ENCODE assay signal across 21 cellular contexts in genomic region chr5:168530751-168531150, GRCh38. TPM values are rescaled to one million over a fixed set of nuclear protein-coding genes. Genes with fewer than 3 reads are reported as not detected.
DNase-seq lines count a peak whose midpoint lies in the region; ATAC-seq and TF ChIP-seq lines count a peak whose summit lies in the region.
"Had no signal": no experiment of that assay in that cellular context is flagged by ENCODE, and none has a peak within 500 bp of the region (broad histone marks: within the 10 kb centered on the region; RNA-seq: fewer than 3 reads in every experiment).

No MANE protein-coding gene starts in this region.

- TF ChIP-seq CTCF in SK-N-SH (IDR thresholded peaks at IDR 0.05) (no peak), HFFc6 (IDR thresholded peaks at IDR 0.05) (no peak), endodermal cell (conservative IDR thresholded peaks at IDR 0.05) (no peak), neural progenitor cell (IDR thresholded peaks at IDR 0.05) (no peak)

- H3K9me3 ChIP-seq in SK-N-SH (no peaks in the 10 kb centered on the region), endodermal cell (ENCODE audit: control insufficient read depth, low read length) (no peaks in the 10 kb centered on the region), neural progenitor cell (ENCODE audit: low read depth) (no peaks in the 10 kb centered on the region), SJCRH30 (replicated peaks) (no peaks in the 10 kb centered on the region)

- TF ChIP-seq RAD21 in SK-N-SH (IDR thresholded peaks at IDR 0.05; ENCODE audit: low read length), result no peak

- H3F3A ChIP-seq in SK-N-SH (replicated peaks; ENCODE audit: insufficient read depth) (no peaks in the 10 kb centered on the region), neural progenitor cell (ENCODE audit: low read depth) (peaks cover 10% of the 10 kb centered on the region)

- H3K9me3 Mint-ChIP-seq in HFFc6 (peaks cover 7% of the 10 kb centered on the region), endodermal cell (peaks cover 2% of the 10 kb centered on the region), neural progenitor cell (peaks cover 2% of the 10 kb centered on the region)
- H3K9me3 Mint-ChIP-seq: activated naive CD8-positive, alpha-beta T cell treated with anti-CD3 and anti-CD28 coated beads, Interleukin-2, amount 10 ng/mL, durations not matched to agents 7 days and 5 days had no signal

- H4K20me1 ChIP-seq in SK-N-SH (ENCODE audit: insufficient read depth) (no peaks in the 10 kb centered on the region), neural progenitor cell (ENCODE audit: low read depth) (peaks cover 43% of the 10 kb centered on the region)

- no peaks in the 10 kb centered on the region for H3K9me2 ChIP-seq in SK-N-SH

- CTCF ChIA-PET in SK-N-SH (lab: Yijun Ruan, JAX), result no interaction called here

- DNase-seq in SK-N-SH (no peak), HFFc6 (peak; percentile 7), endodermal cell (no peak), neural progenitor cell (ENCODE audit: low spot score) (no peak), SJCRH30 (no peak), posterior vena cava (ENCODE audit: low spot score) (no peak)
- DNase-seq: activated naive CD8-positive, alpha-beta T cell treated with anti-CD3 and anti-CD28 coated beads, Interleukin-2, amount 10 ng/mL, durations not matched to agents 7 days and 5 days; DND-41; effector memory CD4-positive, alpha-beta T cell; left cardiac atrium; NCI-H1436; stimulated activated naive CD4-positive, alpha-beta T cell had no signal

- no peak for TF ChIP-seq EP300 in SK-N-SH (IDR thresholded peaks at IDR 0.05; ENCODE audit: borderline replicate concordance in 1 of 2, low read depth in 1 of 2, low read length in 1 of 2)

- intact Hi-C loops in posterior vena cava (cut with DNase I), result no loop called here

- H3K4me1 ChIP-seq in SK-N-SH (ENCODE audit: control insufficient read depth in 1 of 2, insufficient read depth in 2 of 2, low read depth in 1 of 2, low read length in 1 of 2) (peaks cover 0 to 26% of the 10 kb centered on the region in 2 experiments; a peak in 2 of 4 replicates), endodermal cell (ENCODE audit: control insufficient read depth, insufficient read depth, low read length) (no peaks in the 10 kb centered on the region), neural progenitor cell (peaks cover 24% of the 10 kb centered on the region), SJCRH30 (no peaks in the 10 kb centered on the region)

- H3K36me3 Mint-ChIP-seq in HFFc6 (ENCODE audit: low read depth) (peaks cover 12% of the 10 kb centered on the region), endodermal cell (ENCODE audit: low read depth) (no peaks in the 10 kb centered on the region), neural progenitor cell (no peaks in the 10 kb centered on the region)
- H3K36me3 Mint-ChIP-seq: activated naive CD8-positive, alpha-beta T cell treated with anti-CD3 and anti-CD28 coated beads, Interleukin-2, amount 10 ng/mL, durations not matched to agents 7 days and 5 days had no signal

- WGBS in SK-N-SH (ENCODE audit: low lambda C conversion rate), result 91% methylated on average over 2 of the region's 2 CpGs
- 89% methylated on average over 2 of the region's 2 CpGs; no CpG with 5 or more reads in 1 of the 2 experiments for WGBS in endodermal cell (ENCODE audit: insufficient coverage in 1 of 2, insufficient read length in 1 of 2), 2 experiments

- H3K27ac Mint-ChIP-seq in HFFc6 (no peak overlapping the region), endodermal cell (no peak overlapping the region), neural progenitor cell (no peak overlapping the region)
- H3K27ac Mint-ChIP-seq: activated naive CD8-positive, alpha-beta T cell treated with anti-CD3 and anti-CD28 coated beads, Interleukin-2, amount 10 ng/mL, durations not matched to agents 7 days and 5 days had no signal

- H3K36me3 ChIP-seq in SK-N-SH (replicated peaks in 1 of 2; ENCODE audit: control insufficient read depth in 1 of 2, insufficient read depth in 2 of 2, low read length in 1 of 2) (no peaks in the 10 kb centered on the region), endodermal cell (ENCODE audit: control insufficient read depth, insufficient read depth, low read length) (no peaks in the 10 kb centered on the region), neural progenitor cell (no peaks in the 10 kb centered on the region), SJCRH30 (no peaks in the 10 kb centered on the region)
- H3K36me3 ChIP-seq: cardiac muscle cell had no signal

- no peaks in the 10 kb centered on the region; the same call in 1 of the 2 replicates for H3K4me1 Mint-ChIP-seq in HFFc6 (ENCODE audit: low read depth)
- H3K4me1 Mint-ChIP-seq in endodermal cell, result no peaks in the 10 kb centered on the region
- H3K4me1 Mint-ChIP-seq in neural progenitor cell, result peaks cover 14% of the 10 kb centered on the region

- ATAC-seq in SK-N-SH treated with all-trans-retinoic acid at 6 μM for 48 hours, result no peak
- ATAC-seq in GM21390 (IDR thresholded peaks at IDR 0.05; ENCODE audit: unreplicated experiment), result no peak
- ATAC-seq: activated CD4-positive, CD25-positive, alpha-beta regulatory T cell treated with anti-CD3 and anti-CD28 coated beads, Interleukin-2, amount 50 U/mL, for 24 hours; left cardiac atrium had no signal

- no peak overlapping the region for H3K9ac ChIP-seq in SK-N-SH
- H3K9ac ChIP-seq in endodermal cell (ENCODE audit: extremely low read depth, low read length, poor library complexity, severe bottlenecking), result no peak overlapping the region
- no peak overlapping the region for H3K9ac ChIP-seq in neural progenitor cell

- H2AFZ ChIP-seq in SK-N-SH (ENCODE audit: low read depth) (no peak overlapping the region), neural progenitor cell (replicated peaks) (no peak overlapping the region)

- H3K4me3 ChIP-seq in SK-N-SH (ENCODE audit: low read depth in 2 of 2, low read length in 1 of 2), result no peak overlapping the region
- no peak overlapping the region for H3K4me3 ChIP-seq in endodermal cell (ENCODE audit: low read length)
- H3K4me3 ChIP-seq in neural progenitor cell, result no peak overlapping the region
- no peak overlapping the region for H3K4me3 ChIP-seq in SJCRH30
- H3K4me3 ChIP-seq: cardiac muscle cell had no signal

- H3K4me2 ChIP-seq in SK-N-SH, result no peak overlapping the region
- H3K4me2 ChIP-seq in neural progenitor cell, result peak overlapping the region; percentile 19

- H3K27ac ChIP-seq in SK-N-SH (ENCODE audit: low read depth in 2 of 2, low read length in 1 of 2), result no peak overlapping the region
- H3K27ac ChIP-seq in endodermal cell (ENCODE audit: low read depth, low read length), result no peak overlapping the region
- H3K27ac ChIP-seq in neural progenitor cell, result no peak overlapping the region
- H3K27ac ChIP-seq in SJCRH30, result no peak overlapping the region
- H3K27ac ChIP-seq: 22Rv1, C4-2B, cardiac muscle cell, HL-60 had no signal

- H3K79me2 ChIP-seq in SK-N-SH (ENCODE audit: insufficient read depth) (no peaks in the 10 kb centered on the region), neural progenitor cell (ENCODE audit: low read depth) (no peaks in the 10 kb centered on the region)

- POLR2A ChIA-PET in SK-N-SH (lab: Yijun Ruan, JAX), result no interaction called here

- no peaks in the 10 kb centered on the region for H3K27me3 ChIP-seq in SK-N-SH (ENCODE audit: insufficient read depth)
- peaks cover 41% of the 10 kb centered on the region for H3K27me3 ChIP-seq in endodermal cell (ENCODE audit: control insufficient read depth, insufficient read depth, low read length, poor library complexity, severe bottlenecking)
- peaks cover 33% of the 10 kb centered on the region for H3K27me3 ChIP-seq in neural progenitor cell
- no peaks in the 10 kb centered on the region for H3K27me3 ChIP-seq in SJCRH30

- H3K27me3 Mint-ChIP-seq in HFFc6 (ENCODE audit: insufficient read depth) (peaks cover 17% of the 10 kb centered on the region), endodermal cell (ENCODE audit: insufficient read depth) (peaks cover 37% of the 10 kb centered on the region), neural progenitor cell (ENCODE audit: insufficient read depth, low read depth) (peaks cover 13% of the 10 kb centered on the region)

- H3K4me3 Mint-ChIP-seq in HFFc6 (no peak overlapping the region), endodermal cell (peak overlapping the region; percentile 57), neural progenitor cell (peak overlapping the region; percentile 82)

TF ChIP-seq in SK-N-SH treated with all-trans-retinoic acid at 6 μM for 48 hours, 23 proteins besides CTCF, POLR2A, EP300 and RAD21 (continues in another document):
- TF ChIP-seq ZC3H10 (CRISPR knock-in tag; IDR thresholded peaks at IDR 0.05), result no peak

RNA-seq across cellular contexts. Expression of gene FBLL1, which starts 1.6 kb away (rescaled TPM):
- 4.4 and 4.5 TPM in 2 replicates for polyA plus RNA-seq in SK-N-SH (2012; rRNA removed)
- polyA plus RNA-seq in SK-N-SH (2012; cell fraction: cytosol; rRNA removed), result 2.3 and 3.7 TPM in 2 replicates
- 4.9 and 6.0 TPM in 2 replicates for polyA plus RNA-seq in SK-N-SH (2012; cell fraction: nucleus; rRNA removed)
- not detected for total RNA-seq in HFFc6 (2021; fragmentation: NEBNext Ultra II Directional; extraction: Animal tissue kit (Norgen Biotek cat#: 25700))
- total RNA-seq in endodermal cell, result 1 to 10 TPM in 1 of 2 donors, under 1 TPM in 1; 0.60 to 1.1 TPM
- polyA plus RNA-seq in endodermal cell (2013, experiment 1 of 2), result 6.3 TPM
- 4.8 TPM for polyA plus RNA-seq in endodermal cell (2013, experiment 2 of 2)
- total RNA-seq in neural progenitor cell (ENCODE audit: low replicate concordance), result 0.19 and 0.34 TPM in 2 replicates
- not detected in 2 replicates for total RNA-seq in SJCRH30 (2014; rRNA removed; shearing (Covaris generic))
- total RNA-seq in posterior vena cava, result under 1 TPM in 1 of 2 donors, not detected in 1; 0.24 TPM
- total RNA-seq: activated naive CD8-positive, alpha-beta T cell treated with anti-CD3 and anti-CD28 coated beads, Interleukin-2, amount 10 ng/mL, durations not matched to agents 7 days and 5 days; mononuclear cell; T-helper 2 cell treated with Interferon-gamma antibody and Interleukin-4, amounts not matched to agents 100 ng/mL and 5 ng/mL, for 36 hours had no signal
- polyA plus RNA-seq: cardiac muscle cell had no signal

RNA-seq across cellular contexts. Expression of gene RARS1, which starts 44.5 kb away (rescaled TPM):
- 53.5 and 66.2 TPM in 2 replicates for polyA plus RNA-seq in SK-N-SH (2012; rRNA removed)
- polyA plus RNA-seq in SK-N-SH (2012; cell fraction: cytosol; rRNA removed), result 63.7 and 98.5 TPM in 2 replicates
- 70.4 and 141 TPM in 2 replicates for polyA plus RNA-seq in SK-N-SH (2012; cell fraction: nucleus; rRNA removed)
- 100 to 1,000 TPM; 151 to 184 (median 168) TPM for total RNA-seq in HFFc6 (2021; fragmentation: NEBNext Ultra II Directional; extraction: Animal tissue kit (Norgen Biotek cat#: 25700))
- total RNA-seq in endodermal cell, result 100 to 1,000 TPM in 1 of 2 donors, 10 to 100 TPM in 1; 98.9 to 109 TPM
- 80.6 TPM for polyA plus RNA-seq in endodermal cell (2013, experiment 1 of 2)
- 75.0 TPM for polyA plus RNA-seq in endodermal cell (2013, experiment 2 of 2)
- 116 and 191 TPM in 2 replicates for total RNA-seq in neural progenitor cell (ENCODE audit: low replicate concordance)
- 137 and 139 TPM in 2 replicates for total RNA-seq in SJCRH30 (2014; rRNA removed; shearing (Covaris generic))
- total RNA-seq in posterior vena cava, result 10 to 100 TPM; 55.9 to 67.6 TPM

RNA-seq across cellular contexts. Expression of gene PANK3, which starts 48.4 kb away (rescaled TPM):
- polyA plus RNA-seq in SK-N-SH (2012; rRNA removed), result 6.1 and 8.7 TPM in 2 replicates
- 9.4 and 11.3 TPM in 2 replicates for polyA plus RNA-seq in SK-N-SH (2012; cell fraction: cytosol; rRNA removed)
- 4.9 and 12.5 TPM in 2 replicates for polyA plus RNA-seq in SK-N-SH (2012; cell fraction: nucleus; rRNA removed)
- total RNA-seq in HFFc6 (2021; fragmentation: NEBNext Ultra II Directional; extraction: Animal tissue kit (Norgen Biotek cat#: 25700)), result 10 to 100 TPM; 29.3 to 44.7 (median 33.3) TPM
- total RNA-seq in endodermal cell (100 to 1,000 TPM; 101 to 111 TPM), neural progenitor cell (ENCODE audit: low replicate concordance) (81.5 and 117 TPM in 2 replicates), posterior vena cava (10 to 100 TPM; 41.6 to 51.6 TPM)
- 64.0 TPM for polyA plus RNA-seq in endodermal cell (2013, experiment 1 of 2)
- 69.9 TPM for polyA plus RNA-seq in endodermal cell (2013, experiment 2 of 2)
- 97.9 and 111 TPM in 2 replicates for total RNA-seq in SJCRH30 (2014; rRNA removed; shearing (Covaris generic))
